In genomic region chr3:126911162-126912026, GRCh38 we compare ENCODE assay signal across 8 cellular contexts.
DNase-seq lines count a peak whose midpoint lies in the region; ATAC-seq lines count a peak whose summit lies in the region.

No MANE protein-coding gene starts in this region.

- DNase-seq in CD1c-positive myeloid dendritic cell (ENCODE audit: extremely low spot score) (peak; percentile 97), T-helper 1 cell (peak in 4 of 5 donors; percentile 22 to 95 (median 32)), amniotic epithelial cell (ENCODE audit: low read depth) (peak; percentile 63), iris pigment epithelial cell (ENCODE audit: low read depth) (peak; percentile 88), NCI-H1694 treated with DMSO at 0.1 percent for 48 hours (lab: John Stamatoyannopoulos, UW) (no peak)
- DNase-seq in stimulated activated CD4-positive, alpha-beta T cell treated with anti-CD3 and anti-CD28 coated beads, Interleukin-4, amount 100 ng/mL, for 4 hours: peak; percentile 25 to 46

- ATAC-seq in GM19463 (IDR thresholded peaks at IDR 0.05; ENCODE audit: unreplicated experiment) (peak; percentile 87), HG03521 (IDR thresholded peaks at IDR 0.05; ENCODE audit: unreplicated experiment) (peak; percentile 94)
